Comparison of ENCODE assay signal across 11 cellular contexts in the genomic region with DNA sequence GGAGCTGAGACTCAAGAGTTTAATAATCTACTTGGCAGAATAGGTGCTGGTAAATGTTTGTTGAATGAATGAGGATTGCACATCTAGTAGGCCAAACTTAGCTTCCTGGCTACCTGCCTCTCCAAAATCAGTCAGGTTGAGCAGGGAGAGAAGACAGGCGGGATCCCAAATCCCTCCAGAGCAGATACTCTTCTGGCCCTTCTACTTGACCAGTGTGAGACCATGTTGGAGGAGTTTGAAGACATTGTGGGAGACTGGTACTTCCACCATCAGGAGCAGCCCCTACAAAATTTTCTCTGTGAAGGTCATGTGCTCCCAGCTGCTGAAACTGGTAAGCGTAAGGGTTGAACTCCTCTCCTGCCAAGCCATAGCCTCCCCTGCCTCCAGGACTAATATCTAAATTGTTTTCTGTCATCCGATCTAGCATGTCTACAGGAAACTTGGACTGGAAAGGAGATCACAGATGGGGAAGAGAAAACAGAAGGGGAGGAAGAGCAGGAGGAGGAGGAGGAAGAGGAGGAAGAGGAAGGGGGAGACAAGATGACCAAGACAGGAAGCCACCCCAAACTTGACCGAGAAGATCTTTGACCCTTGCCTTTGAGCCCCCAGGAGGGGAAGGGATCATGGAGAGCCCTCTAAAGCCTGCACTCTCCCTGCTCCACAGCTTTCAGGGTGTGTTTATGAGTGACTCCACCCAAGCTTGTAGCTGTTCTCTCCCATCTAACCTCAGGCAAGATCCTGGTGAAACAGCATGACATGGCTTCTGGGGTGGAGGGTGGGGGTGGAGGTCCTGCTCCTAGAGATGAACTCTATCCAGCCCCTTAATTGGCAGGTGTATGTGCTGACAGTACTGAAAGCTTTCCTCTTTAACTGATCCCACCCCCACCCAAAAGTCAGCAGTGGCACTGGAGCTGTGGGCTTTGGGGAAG. TPM values are rescaled to one million over a fixed set of nuclear protein-coding genes. Genes with fewer than 3 reads are reported as not detected.
DNase-seq lines count a peak whose midpoint lies in the region; TF ChIP-seq lines count a peak whose summit lies in the region.
"Had no signal": no experiment of that assay in that cellular context is flagged by ENCODE, and none has a peak within 500 bp of the region (broad histone marks: within the 10 kb centered on the region; RNA-seq: fewer than 3 reads in every experiment).

No MANE protein-coding gene starts in this region.

- H3K27ac ChIP-seq in SU-DHL-6 (ENCODE audit: low read depth, low read length) (peak overlapping the region; percentile 28), esophagus (ENCODE audit: low read depth in 2 of 2, low read length in 1 of 2) (peak overlapping the region; percentile 11 to 87), thymus (ENCODE audit: low read depth) (peak overlapping the region; percentile 8)
- H3K27ac ChIP-seq: cardiac muscle cell had no signal

- peak overlapping the region; percentile 46 for H3K27ac Mint-ChIP-seq in activated naive CD4-positive, alpha-beta T cell treated with anti-CD3 and anti-CD28 coated beads, Interleukin-2, amount 50 U/mL, for 24 hours

- H3K9me3 Mint-ChIP-seq in activated naive CD4-positive, alpha-beta T cell treated with anti-CD3 and anti-CD28 coated beads, Interleukin-2, amount 50 U/mL, for 24 hours = no peaks in the 10 kb centered on the region

- H3K36me3 ChIP-seq in SU-DHL-6 (ENCODE audit: low read length) (no peaks in the 10 kb centered on the region), esophagus (ENCODE audit: control insufficient read depth in 2 of 2, insufficient read depth in 2 of 2, low read length in 1 of 2) (no peaks in the 10 kb centered on the region), thymus (ENCODE audit: control insufficient read depth, insufficient read depth) (peaks cover 9% of the 10 kb centered on the region)
- H3K36me3 ChIP-seq: cardiac muscle cell had no signal

- no peaks in the 10 kb centered on the region for H4K20me1 ChIP-seq in SU-DHL-6 (ENCODE audit: low read depth, low read length)

- TF ChIP-seq CTCF in SU-DHL-6 (IDR thresholded peaks at IDR 0.05; ENCODE audit: insufficient read depth, low read length, poor library complexity, severe bottlenecking) (no peak), GM13977 (IDR thresholded peaks at IDR 0.05; ENCODE audit: extremely low read depth, insufficient read depth, missing control alignments) (no peak)

- 71 to 76% methylated on average over 4 of the region's 4 CpGs for WGBS in esophagus, 2 donors
- WGBS in thymus = 89% methylated on average over 4 of the region's 4 CpGs

- peak overlapping the region; percentile 98 for H3K4me3 Mint-ChIP-seq in activated naive CD4-positive, alpha-beta T cell treated with anti-CD3 and anti-CD28 coated beads, Interleukin-2, amount 50 U/mL, for 24 hours

- H3K79me2 ChIP-seq in SU-DHL-6 (ENCODE audit: insufficient read depth, low read length) = peaks cover 14% of the 10 kb centered on the region

- H3K4me1 ChIP-seq in esophagus (ENCODE audit: control insufficient read depth in 2 of 2, insufficient read depth in 2 of 2, low read length in 1 of 2) = peaks cover 4 to 5% of the 10 kb centered on the region in 2 donors
- H3K4me1 ChIP-seq in thymus (ENCODE audit: control insufficient read depth, insufficient read depth, low read length) = peaks cover 15% of the 10 kb centered on the region

- peak overlapping the region; percentile 94 for H3K4me2 ChIP-seq in SU-DHL-6 (ENCODE audit: low read depth, low read length, poor library complexity, severe bottlenecking)

- no peaks in the 10 kb centered on the region for H3K9me3 ChIP-seq in SU-DHL-6 (ENCODE audit: insufficient read depth, low read length)
- no peaks in the 10 kb centered on the region for H3K9me3 ChIP-seq in esophagus (ENCODE audit: control insufficient read depth in 2 of 2, insufficient read depth in 1 of 2, low read depth in 1 of 2, low read length in 1 of 2)
- H3K9me3 ChIP-seq in thymus (ENCODE audit: control insufficient read depth) = no peaks in the 10 kb centered on the region

- in situ Hi-C loops in GM13977 (cut with MboI; ENCODE audit: low pct_unique_long_range_greater_than_20kb, low sequenced_read_pairs, unreplicated experiment) = no loop called here

- peaks cover 37% of the 10 kb centered on the region for H3K4me1 Mint-ChIP-seq in activated naive CD4-positive, alpha-beta T cell treated with anti-CD3 and anti-CD28 coated beads, Interleukin-2, amount 50 U/mL, for 24 hours

- H3K9ac ChIP-seq in SU-DHL-6 (ENCODE audit: low read length) = peak overlapping the region; percentile 4; the same call in 1 of the 2 replicates

- H3K4me3 ChIP-seq in SU-DHL-6 (ENCODE audit: insufficient read depth, low read length, poor library complexity, severe bottlenecking) (no peak overlapping the region), esophagus (ENCODE audit: low read depth in 1 of 2, low read length in 2 of 2) (no peak overlapping the region), thymus (ENCODE audit: low read length) (no peak overlapping the region)
- H3K4me3 ChIP-seq: cardiac muscle cell had no signal

- DNase-seq in activated naive CD4-positive, alpha-beta T cell treated with anti-CD3 and anti-CD28 coated beads, Interleukin-2, amount 50 U/mL, for 16 hours = no peak
- DNase-seq in dedifferentiated amniotic fluid mesenchymal stem cell (ENCODE audit: extremely low spot score) (no peak), GM13977 (ENCODE audit: low spot score) (no peak), AG08396 (ENCODE audit: low spot score) (no peak)
- DNase-seq: NCI-H1436 treated with DMSO at 0.1 percent for 48 hours, SW 1271 had no signal

- H3F3A ChIP-seq in SU-DHL-6 (ENCODE audit: insufficient read depth) = peaks cover 40% of the 10 kb centered on the region

- H3K27me3 ChIP-seq in SU-DHL-6 (ENCODE audit: low read length) = no peaks in the 10 kb centered on the region
- no peaks in the 10 kb centered on the region for H3K27me3 ChIP-seq in esophagus (ENCODE audit: control insufficient read depth in 1 of 2, insufficient read depth in 2 of 2, low read length in 2 of 2)
- no peaks in the 10 kb centered on the region for H3K27me3 ChIP-seq in thymus (ENCODE audit: control insufficient read depth, insufficient read depth)
- H3K27me3 ChIP-seq: cardiac muscle cell had no signal

- H3K27me3 Mint-ChIP-seq in activated naive CD4-positive, alpha-beta T cell treated with anti-CD3 and anti-CD28 coated beads, Interleukin-2, amount 50 U/mL, for 24 hours = no peaks in the 10 kb centered on the region

- H3K9me2 ChIP-seq in SU-DHL-6 (replicated peaks; ENCODE audit: insufficient read depth, low read length) = no peaks in the 10 kb centered on the region

- peaks cover 2% of the 10 kb centered on the region for H3K36me3 Mint-ChIP-seq in activated naive CD4-positive, alpha-beta T cell treated with anti-CD3 and anti-CD28 coated beads, Interleukin-2, amount 50 U/mL, for 24 hours

- no peak overlapping the region for H2AFZ ChIP-seq in SU-DHL-6 (ENCODE audit: low read depth, low read length, severe bottlenecking)

RNA-seq across cellular contexts. Expression of a gene that starts 2.2 kb away (rescaled TPM):
- polyA plus RNA-seq in esophagus (1 to 10 TPM; 2.7 to 3.7 TPM), thymus (2.0 TPM)

RNA-seq across cellular contexts. Expression of a gene that starts 5.1 kb away (rescaled TPM):
- 1 to 10 TPM; 5.5 to 5.8 TPM for polyA plus RNA-seq in esophagus
- polyA plus RNA-seq in thymus = 19.0 TPM

RNA-seq across cellular contexts. Expression of a gene that starts 5.4 kb away (rescaled TPM):
- 10 to 100 TPM; 23.3 to 29.6 TPM for polyA plus RNA-seq in esophagus
- polyA plus RNA-seq in thymus = 25.7 TPM

RNA-seq across cellular contexts. Expression of a gene that starts 23.1 kb away (rescaled TPM):
- polyA plus RNA-seq in esophagus (10 to 100 TPM; 17.3 to 19.3 TPM), thymus (14.2 TPM)

RNA-seq across cellular contexts. Expression of a gene that starts 23.4 kb away (rescaled TPM):
- polyA plus RNA-seq in esophagus (10 to 100 TPM; 46.4 to 66.8 TPM), thymus (111 TPM)
